19 cellular contexts compared by ENCODE assay signal in genomic region chr7:47346378-47346914, GRCh38.
"Had no signal": no experiment of that assay in that cellular context is flagged by ENCODE, and none has a peak within 500 bp of the region (broad histone marks: within the 10 kb centered on the region; RNA-seq: fewer than 3 reads in every experiment).

No MANE protein-coding gene starts in this region.

- H3K36me3 ChIP-seq: ovary, right atrium auricular region, uterus had no signal

- H3K4me1 ChIP-seq: foreskin keratinocyte, uterus had no signal

- H3K36me3 Mint-ChIP-seq: natural killer cell had no signal

- H3K27me3 Mint-ChIP-seq: central memory CD8-positive, alpha-beta T cell; stimulated activated memory B cell treated with anti-CD40 and anti-IgM and Interleukin-4, amounts not matched to agents 10 μg/mL and 1 μg/mL and 100 μg/mL, for 72 hours; stimulated activated naive CD8-positive, alpha-beta T cell treated with anti-CD3 and anti-CD28 coated beads, Interleukin-15, Interleukin-2, amounts not matched to agents 100 ng/mL and 50 ng/mL, for 24 hours; type B pancreatic cell had no signal

- H3K27ac Mint-ChIP-seq: natural killer cell; stimulated activated memory B cell treated with anti-CD40 and anti-IgM and Interleukin-4, amounts not matched to agents 10 μg/mL and 1 μg/mL and 100 μg/mL, for 72 hours; stimulated activated naive CD8-positive, alpha-beta T cell treated with anti-CD3 and anti-CD28 coated beads, Interleukin-15, Interleukin-2, amounts not matched to agents 100 ng/mL and 50 ng/mL, for 24 hours; type B pancreatic cell had no signal

- H3K4me3 Mint-ChIP-seq: central memory CD8-positive, alpha-beta T cell; natural killer cell; neural crest cell; stimulated activated memory B cell treated with anti-CD40 and anti-IgM and Interleukin-4, amounts not matched to agents 10 μg/mL and 1 μg/mL and 100 μg/mL, for 72 hours; stimulated activated naive CD8-positive, alpha-beta T cell treated with anti-CD3 and anti-CD28 coated beads, Interleukin-15, Interleukin-2, amounts not matched to agents 100 ng/mL and 50 ng/mL, for 24 hours; type B pancreatic cell had no signal

- DNase-seq: dermis blood vessel endothelial cell; foreskin keratinocyte; left colon; natural killer cell; nucleus accumbens; ovary; stimulated activated CD4-positive, alpha-beta T cell treated with anti-CD3 and anti-CD28 coated beads, Interleukin-15, amount 100 ng/mL, for 24 hours; stimulated activated CD4-positive, alpha-beta T cell treated with anti-CD3 and anti-CD28 coated beads, Interleukin-1b, Interleukin-23, amount 100 ng/mL, for 48 hours; stimulated activated CD4-positive, alpha-beta T cell treated with anti-CD3 and anti-CD28 coated beads, Interleukin-4, amount 100 ng/mL, for 24 hours; substantia nigra; uterus had no signal

- H3K27ac ChIP-seq: foreskin keratinocyte, hepatocyte, ovary, right atrium auricular region, thoracic aorta, uterus had no signal

- ATAC-seq: foreskin keratinocyte; left colon; natural killer cell; stimulated activated memory B cell treated with anti-CD40 and anti-IgM and Interleukin-4, amounts not matched to agents 10 μg/mL and 1 μg/mL and 100 μg/mL, for 72 hours had no signal

- H3K4me1 Mint-ChIP-seq: central memory CD8-positive, alpha-beta T cell; natural killer cell; stimulated activated memory B cell treated with anti-CD40 and anti-IgM and Interleukin-4, amounts not matched to agents 10 μg/mL and 1 μg/mL and 100 μg/mL, for 72 hours had no signal

- H3K27me3 ChIP-seq: hepatocyte, ovary, right atrium auricular region, uterus had no signal

- H2AFZ ChIP-seq: hepatocyte had no signal

- H3K4me2 ChIP-seq: hepatocyte had no signal

- H3K4me3 ChIP-seq: hepatocyte, ovary, right atrium auricular region, thoracic aorta, uterus had no signal

- H3K9me3 Mint-ChIP-seq: central memory CD8-positive, alpha-beta T cell; natural killer cell; neural crest cell; stimulated activated memory B cell treated with anti-CD40 and anti-IgM and Interleukin-4, amounts not matched to agents 10 μg/mL and 1 μg/mL and 100 μg/mL, for 72 hours; stimulated activated naive CD8-positive, alpha-beta T cell treated with anti-CD3 and anti-CD28 coated beads, Interleukin-15, Interleukin-2, amounts not matched to agents 100 ng/mL and 50 ng/mL, for 24 hours; type B pancreatic cell had no signal

- H3K9me3 ChIP-seq: ovary, right atrium auricular region, thoracic aorta, uterus had no signal
